ENCODE assay signal across 16 cellular contexts in the genomic region with DNA sequence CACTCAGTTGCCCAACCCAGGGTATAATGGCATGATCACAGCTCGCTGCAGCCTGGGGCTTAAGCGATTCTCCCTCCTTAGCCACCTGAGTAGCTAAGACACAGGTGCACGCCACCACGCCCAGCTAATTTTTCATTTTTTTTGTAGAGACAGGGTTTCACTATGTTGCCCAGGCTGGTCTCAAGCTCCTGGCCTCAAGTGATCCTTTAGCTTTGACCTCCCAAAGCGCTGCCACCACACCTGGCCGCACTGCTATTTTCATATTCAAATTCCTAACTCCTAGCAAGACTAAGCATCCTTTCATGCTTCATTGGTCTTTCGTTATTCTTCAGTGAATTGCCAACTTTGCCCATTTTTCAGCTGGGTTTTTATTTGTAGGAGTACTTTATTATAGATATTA. TPM values are rescaled to one million over a fixed set of nuclear protein-coding genes. Genes with fewer than 3 reads are reported as not detected.
DNase-seq lines count a peak whose midpoint lies in the region; ATAC-seq lines count a peak whose summit lies in the region.
"Had no signal": no experiment of that assay in that cellular context is flagged by ENCODE, and none has a peak within 500 bp of the region (broad histone marks: within the 10 kb centered on the region; RNA-seq: fewer than 3 reads in every experiment).

No MANE protein-coding gene starts in this region.

- CTCF ChIA-PET in activated CD4-positive, alpha-beta memory T cell treated with anti-CD3 and anti-CD28 coated beads, Interleukin-2, amount 10 ng/mL, durations not matched to agents 7 days and 5 days (lab: Charles Lee), result no interaction called here
- CTCF ChIA-PET in activated CD4-positive, alpha-beta T cell treated with anti-CD3 and anti-CD28 coated beads for 36 hours (lab: Charles Lee), result no interaction called here

- peak overlapping the region; percentile 41 for H3K27ac Mint-ChIP-seq in T-helper 1 cell treated with Interleukin-12 subunit alpha and Interleukin-12 subunit beta and Interleukin-4 antibody, amounts not matched to agents 30 μg/mL and 1 μg/mL, for 36 hours
- H3K27ac Mint-ChIP-seq in activated CD4-positive, alpha-beta memory T cell treated with anti-CD3 and anti-CD28 coated beads, Interleukin-2, amount 10 ng/mL, durations not matched to agents 7 days and 5 days, result no peak overlapping the region
- H3K27ac Mint-ChIP-seq in activated CD4-positive, alpha-beta T cell treated with anti-CD3 and anti-CD28 coated beads for 36 hours, result no peak overlapping the region

- ATAC-seq in activated CD4-positive, alpha-beta T cell treated with anti-CD3 and anti-CD28 coated beads for 36 hours, result no peak
- ATAC-seq in GM21381 (IDR thresholded peaks at IDR 0.05; ENCODE audit: unreplicated experiment), result no peak

- peaks cover 64% of the 10 kb centered on the region for H3K4me1 Mint-ChIP-seq in T-helper 1 cell treated with Interleukin-12 subunit alpha and Interleukin-12 subunit beta and Interleukin-4 antibody, amounts not matched to agents 30 μg/mL and 1 μg/mL, for 36 hours (ENCODE audit: low read depth)
- H3K4me1 Mint-ChIP-seq in activated CD4-positive, alpha-beta memory T cell treated with anti-CD3 and anti-CD28 coated beads, Interleukin-2, amount 10 ng/mL, durations not matched to agents 7 days and 5 days, result peaks cover 70% of the 10 kb centered on the region
- H3K4me1 Mint-ChIP-seq in activated CD4-positive, alpha-beta T cell treated with anti-CD3 and anti-CD28 coated beads for 36 hours, result peaks cover 75% of the 10 kb centered on the region

- POLR2A ChIA-PET in activated CD4-positive, alpha-beta memory T cell treated with anti-CD3 and anti-CD28 coated beads, Interleukin-2, amount 10 ng/mL, durations not matched to agents 7 days and 5 days (lab: Charles Lee), result no interaction called here
- POLR2A ChIA-PET in activated CD4-positive, alpha-beta T cell treated with anti-CD3 and anti-CD28 coated beads for 36 hours (lab: Charles Lee), result interaction anchor here (0.6 kb wide), 1 partner anchor 27 kb away, joined by 4 read pairs; no protein-coding TSS in a partner anchor

- H3K27me3 Mint-ChIP-seq in T-helper 1 cell treated with Interleukin-12 subunit alpha and Interleukin-12 subunit beta and Interleukin-4 antibody, amounts not matched to agents 30 μg/mL and 1 μg/mL, for 36 hours (ENCODE audit: low read depth), result no peaks in the 10 kb centered on the region
- H3K27me3 Mint-ChIP-seq in activated CD4-positive, alpha-beta memory T cell treated with anti-CD3 and anti-CD28 coated beads, Interleukin-2, amount 10 ng/mL, durations not matched to agents 7 days and 5 days, result no peaks in the 10 kb centered on the region
- H3K27me3 Mint-ChIP-seq in activated CD4-positive, alpha-beta T cell treated with anti-CD3 and anti-CD28 coated beads for 36 hours, result no peaks in the 10 kb centered on the region

- no peaks in the 10 kb centered on the region for H3K9me3 Mint-ChIP-seq in T-helper 1 cell treated with Interleukin-12 subunit alpha and Interleukin-12 subunit beta and Interleukin-4 antibody, amounts not matched to agents 30 μg/mL and 1 μg/mL, for 36 hours
- H3K9me3 Mint-ChIP-seq in activated CD4-positive, alpha-beta memory T cell treated with anti-CD3 and anti-CD28 coated beads, Interleukin-2, amount 10 ng/mL, durations not matched to agents 7 days and 5 days, result no peaks in the 10 kb centered on the region
- H3K9me3 Mint-ChIP-seq in activated CD4-positive, alpha-beta T cell treated with anti-CD3 and anti-CD28 coated beads for 36 hours (ENCODE audit: low read depth), result no peaks in the 10 kb centered on the region
- H3K9me3 Mint-ChIP-seq: H9 had no signal

- peaks cover 18% of the 10 kb centered on the region for H3K36me3 Mint-ChIP-seq in T-helper 1 cell treated with Interleukin-12 subunit alpha and Interleukin-12 subunit beta and Interleukin-4 antibody, amounts not matched to agents 30 μg/mL and 1 μg/mL, for 36 hours (ENCODE audit: low read depth)
- H3K36me3 Mint-ChIP-seq in activated CD4-positive, alpha-beta memory T cell treated with anti-CD3 and anti-CD28 coated beads, Interleukin-2, amount 10 ng/mL, durations not matched to agents 7 days and 5 days (ENCODE audit: low read depth), result peaks cover 53% of the 10 kb centered on the region
- H3K36me3 Mint-ChIP-seq in activated CD4-positive, alpha-beta T cell treated with anti-CD3 and anti-CD28 coated beads for 36 hours (ENCODE audit: low read depth), result peaks cover 28% of the 10 kb centered on the region

- DNase-seq in T-helper 1 cell (no peak), NCI-H526 (lab: John Stamatoyannopoulos, UW) (peak; percentile 50 to 76), kidney glomerular epithelial cell (lab: John Stamatoyannopoulos, UW) (peak; percentile 15), renal cortical epithelial cell (ENCODE audit: low read depth) (peak; percentile 13)
- no peak for DNase-seq in activated CD4-positive, alpha-beta memory T cell treated with anti-CD3 and anti-CD28 coated beads, Interleukin-2, amount 10 ng/mL, durations not matched to agents 7 days and 5 days
- DNase-seq in activated CD4-positive, alpha-beta T cell treated with anti-CD3 and anti-CD28 coated beads for 36 hours, result no peak
- DNase-seq: 8988T; C1 segment of cervical spinal cord; H9; NCI-H1417; NCI-H2029 treated with DMSO at 0.1 percent for 48 hours; NCI-H524; NK-92 treated with Interleukin-12 subunit alpha and Interleukin-12 subunit beta, amount 100 ng/mL, for 24 hours; PC-9 had no signal

- no peak overlapping the region for H3K4me3 Mint-ChIP-seq in T-helper 1 cell treated with Interleukin-12 subunit alpha and Interleukin-12 subunit beta and Interleukin-4 antibody, amounts not matched to agents 30 μg/mL and 1 μg/mL, for 36 hours
- no peak overlapping the region for H3K4me3 Mint-ChIP-seq in activated CD4-positive, alpha-beta memory T cell treated with anti-CD3 and anti-CD28 coated beads, Interleukin-2, amount 10 ng/mL, durations not matched to agents 7 days and 5 days
- no peak overlapping the region for H3K4me3 Mint-ChIP-seq in activated CD4-positive, alpha-beta T cell treated with anti-CD3 and anti-CD28 coated beads for 36 hours
- H3K4me3 Mint-ChIP-seq: H9 had no signal

- intact Hi-C loops in activated CD4-positive, alpha-beta T cell treated with anti-CD3 and anti-CD28 coated beads for 36 hours (cut with DNase I, micrococcal nuclease), result no loop called here

RNA-seq across cellular contexts. Expression of gene KDELR2, which starts 5.8 kb away (rescaled TPM):
- total RNA-seq in renal cortical epithelial cell, result 170 and 214 TPM in 2 replicates
- total RNA-seq in activated CD4-positive, alpha-beta memory T cell treated with anti-CD3 and anti-CD28 coated beads, Interleukin-2, amount 10 ng/mL, durations not matched to agents 7 days and 5 days, result 10 to 100 TPM; 64.1 to 72.1 TPM
- total RNA-seq in activated CD4-positive, alpha-beta T cell treated with anti-CD3 and anti-CD28 coated beads for 36 hours, result 10 to 100 TPM; 67.2 to 78.7 TPM

RNA-seq across cellular contexts. Expression of gene DAGLB, which starts 30.4 kb away (rescaled TPM):
- 15.6 and 36.7 TPM in 2 replicates for total RNA-seq in renal cortical epithelial cell
- total RNA-seq in activated CD4-positive, alpha-beta memory T cell treated with anti-CD3 and anti-CD28 coated beads, Interleukin-2, amount 10 ng/mL, durations not matched to agents 7 days and 5 days, result 10 to 100 TPM; 15.7 to 16.5 TPM
- total RNA-seq in activated CD4-positive, alpha-beta T cell treated with anti-CD3 and anti-CD28 coated beads for 36 hours, result 10 to 100 TPM in 1 of 2 experiments, 1 to 10 TPM in 1; 9.8 to 15.2 TPM

Comparison
In these comparisons a context has a peak if more than half of its experiments do, and no peak if none do; other contexts are left out.
1. DNase-seq: peak in NCI-H526 (2 of 2), kidney glomerular epithelial cell (single experiment) and renal cortical epithelial cell (single experiment); none in T-helper 1 cell (0 of 5), activated CD4-positive, alpha-beta memory T cell treated with anti-CD3 and anti-CD28 coated beads, Interleukin-2, amount 10 ng/mL, durations not matched to agents 7 days and 5 days (single experiment) and activated CD4-positive, alpha-beta T cell treated with anti-CD3 and anti-CD28 coated beads for 36 hours (single experiment).